Comparison of ENCODE assay signal across 24 cellular contexts in the genomic region with DNA sequence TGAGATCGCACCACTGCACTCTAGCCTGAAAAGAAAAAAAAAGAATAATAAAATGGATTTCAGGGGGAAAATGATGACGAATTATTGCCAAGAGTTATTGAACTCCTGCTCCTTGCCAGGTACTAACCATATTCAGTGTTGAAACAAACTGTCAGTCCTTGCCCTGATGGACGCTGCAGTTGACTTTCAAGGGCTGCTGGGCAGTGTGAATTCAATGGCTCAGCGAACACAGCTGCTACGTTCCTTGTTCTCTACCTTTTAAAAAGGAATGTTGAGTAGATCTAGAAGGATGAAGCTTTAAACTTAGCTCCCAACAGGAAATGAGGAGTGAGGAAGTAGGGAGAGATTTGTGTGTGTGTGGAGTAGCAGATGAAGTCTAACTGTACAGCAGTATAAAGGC. TPM values are rescaled to one million over a fixed set of nuclear protein-coding genes. Genes with fewer than 3 reads are reported as not detected.
A peak's percentile ranks its signal among the peaks of the same experiment; 100 is the strongest.
DNase-seq lines count a peak whose midpoint lies in the region; ATAC-seq and TF ChIP-seq lines count a peak whose summit lies in the region.
"Had no signal": no experiment of that assay in that cellular context is flagged by ENCODE, and none has a peak within 500 bp of the region (broad histone marks: within the 10 kb centered on the region; RNA-seq: fewer than 3 reads in every experiment).

No MANE protein-coding gene starts in this region.

- no peak overlapping the region for H3K4me3 Mint-ChIP-seq in neural progenitor cell
- H3K4me3 Mint-ChIP-seq: activated CD4-positive, alpha-beta memory T cell treated with anti-CD3 and anti-CD28 coated beads for 36 hours; activated T-cell treated with anti-CD3 and anti-CD28 coated beads, Interleukin-2, amount 50 U/mL, for 72 hours had no signal

- intact Hi-C loops in heart left ventricle (cut with DNase I) = loop anchor here in 1 of 10 donors (5.0 kb wide), 1 partner anchor 37 kb away; no protein-coding TSS in a partner anchor
- intact Hi-C loops in left cardiac atrium (cut with DNase I) = no loop called here
- intact Hi-C loops in upper lobe of right lung (cut with DNase I) = no loop called here

- H3K4me1 Mint-ChIP-seq in neural progenitor cell = peaks cover 9% of the 10 kb centered on the region
- H3K4me1 Mint-ChIP-seq: CD4-positive, CD25-positive, alpha-beta regulatory T cell had no signal

- H3K9me3 ChIP-seq in heart left ventricle = no peaks in the 10 kb centered on the region
- no peaks in the 10 kb centered on the region for H3K9me3 ChIP-seq in neural progenitor cell (ENCODE audit: low read depth)
- no peaks in the 10 kb centered on the region for H3K9me3 ChIP-seq in upper lobe of right lung
- H3K9me3 ChIP-seq: gastroesophageal sphincter, ovary, right lobe of liver, SJCRH30 had no signal

- no peak for TF ChIP-seq POLR2A in heart left ventricle (IDR thresholded peaks at IDR 0.05)

- H3F3A ChIP-seq in neural progenitor cell (ENCODE audit: low read depth) = no peaks in the 10 kb centered on the region

- 66 to 80% (median 77%) methylated on average over 5 of the region's 5 CpGs for WGBS in heart left ventricle, 4 donors

- no peaks in the 10 kb centered on the region for H4K20me1 ChIP-seq in neural progenitor cell (ENCODE audit: low read depth)

- no peaks in the 10 kb centered on the region for H3K79me2 ChIP-seq in neural progenitor cell (ENCODE audit: low read depth)

- no peak for ATAC-seq in heart left ventricle
- ATAC-seq in left cardiac atrium = no peak
- ATAC-seq in upper lobe of right lung = no peak
- no peak for ATAC-seq in GM19351 (IDR thresholded peaks at IDR 0.05; ENCODE audit: unreplicated experiment)
- ATAC-seq: activated T-cell treated with anti-CD3 and anti-CD28 coated beads, Interleukin-2, amount 50 U/mL, for 72 hours; gastroesophageal sphincter; right lobe of liver had no signal

- peak overlapping the region; percentile 1 for H3K27ac Mint-ChIP-seq in neural progenitor cell
- H3K27ac Mint-ChIP-seq: activated CD4-positive, alpha-beta memory T cell treated with anti-CD3 and anti-CD28 coated beads for 36 hours; activated T-cell treated with anti-CD3 and anti-CD28 coated beads, Interleukin-2, amount 50 U/mL, for 72 hours; CD4-positive, CD25-positive, alpha-beta regulatory T cell had no signal

- no peak overlapping the region for H3K4me2 ChIP-seq in neural progenitor cell

- DNase-seq in heart left ventricle = no peak
- no peak for DNase-seq in left cardiac atrium
- peak; percentile 22 for DNase-seq in epithelial cell of proximal tubule (ENCODE audit: low read depth)
- DNase-seq in neural progenitor cell (ENCODE audit: low spot score) = no peak
- DNase-seq in upper lobe of right lung = no peak
- no peak for DNase-seq in AG20443 (ENCODE audit: low spot score)
- no peak for DNase-seq in cerebellum (ENCODE audit: low spot score)
- DNase-seq: activated CD4-positive, alpha-beta memory T cell treated with anti-CD3 and anti-CD28 coated beads for 36 hours; activated CD4-positive, alpha-beta T cell treated with anti-CD3 and anti-CD28 coated beads for 1 hour; activated naive CD4-positive, alpha-beta T cell; activated T-cell treated with anti-CD3 and anti-CD28 coated beads, Interleukin-2, amount 50 U/mL, for 72 hours; CD4-positive, CD25-positive, alpha-beta regulatory T cell; cerebellar nuclear complex; NCI-H2107; NCI-H345; NCI-H748 treated with DMSO at 0.1 percent for 48 hours; ovary; right lobe of liver; SJCRH30; stimulated activated CD4-positive, alpha-beta T cell treated with anti-CD3 and anti-CD28 coated beads, Interleukin-4, amount 100 ng/mL, for 4 hours; SW 1271; trophoblast cell had no signal

- H3K27ac ChIP-seq in heart left ventricle (peak overlapping the region in 10 of 12 donors; percentile 60 to 95 (median 90)), neural progenitor cell (no peak overlapping the region), upper lobe of right lung (peak overlapping the region; percentile 72)
- H3K27ac ChIP-seq: ovary, SJCRH30 had no signal

- H3K4me1 ChIP-seq in heart left ventricle = peaks cover 0 to 100% (median 74%) of the 10 kb centered on the region in 12 donors
- peaks cover 13% of the 10 kb centered on the region for H3K4me1 ChIP-seq in neural progenitor cell
- peaks cover 59% of the 10 kb centered on the region for H3K4me1 ChIP-seq in upper lobe of right lung
- H3K4me1 ChIP-seq: right lobe of liver had no signal

- no peaks in the 10 kb centered on the region for H3K36me3 ChIP-seq in heart left ventricle
- no peaks in the 10 kb centered on the region for H3K36me3 ChIP-seq in neural progenitor cell
- H3K36me3 ChIP-seq in upper lobe of right lung = no peaks in the 10 kb centered on the region
- H3K36me3 ChIP-seq: gastroesophageal sphincter, ovary, right lobe of liver, SJCRH30 had no signal

- H3K4me3 ChIP-seq in heart left ventricle (no peak overlapping the region), epithelial cell of proximal tubule (ENCODE audit: low read depth, low read length) (no peak overlapping the region), neural progenitor cell (no peak overlapping the region), upper lobe of right lung (peak overlapping the region; percentile 39)
- H3K4me3 ChIP-seq: gastroesophageal sphincter, ovary, right lobe of liver, SJCRH30 had no signal

- TF ChIP-seq CTCF in heart left ventricle (IDR thresholded peaks at IDR 0.05) (no peak), epithelial cell of proximal tubule (conservative IDR thresholded peaks at IDR 0.05; ENCODE audit: low read depth, low read length) (no peak), neural progenitor cell (IDR thresholded peaks at IDR 0.05) (no peak), upper lobe of right lung (IDR thresholded peaks at IDR 0.05) (no peak)

- H3K27me3 Mint-ChIP-seq in neural progenitor cell (ENCODE audit: insufficient read depth, low read depth) = no peaks in the 10 kb centered on the region
- H3K27me3 Mint-ChIP-seq: CD4-positive, CD25-positive, alpha-beta regulatory T cell had no signal

- H3K9ac ChIP-seq in neural progenitor cell = no peak overlapping the region

- H3K27me3 ChIP-seq in heart left ventricle (no peaks in the 10 kb centered on the region), neural progenitor cell (no peaks in the 10 kb centered on the region), upper lobe of right lung (no peaks in the 10 kb centered on the region)
- H3K27me3 ChIP-seq: gastroesophageal sphincter, ovary, right lobe of liver, SJCRH30 had no signal

- no peaks in the 10 kb centered on the region for H3K9me3 Mint-ChIP-seq in neural progenitor cell
- H3K9me3 Mint-ChIP-seq: activated CD4-positive, alpha-beta memory T cell treated with anti-CD3 and anti-CD28 coated beads for 36 hours had no signal

- no peak overlapping the region for H2AFZ ChIP-seq in neural progenitor cell (replicated peaks)

- H3K36me3 Mint-ChIP-seq in neural progenitor cell = no peaks in the 10 kb centered on the region
- H3K36me3 Mint-ChIP-seq: activated CD4-positive, alpha-beta memory T cell treated with anti-CD3 and anti-CD28 coated beads for 36 hours; CD4-positive, CD25-positive, alpha-beta regulatory T cell had no signal

RNA-seq across cellular contexts. Expression of gene LIMCH1, which starts 2.7 kb away (rescaled TPM):
- total RNA-seq in heart left ventricle (100 to 1,000 TPM; 169 to 345 (median 247) TPM), left cardiac atrium (100 to 1,000 TPM; 168 to 200 TPM), epithelial cell of proximal tubule (8.3 and 15.5 TPM in 2 replicates), neural progenitor cell (ENCODE audit: low replicate concordance) (5.4 and 9.8 TPM in 2 replicates), upper lobe of right lung (369 TPM), cerebellum (50.8 TPM)
- polyA plus RNA-seq in heart left ventricle = 10 to 100 TPM; 50.9 to 54.0 TPM
- total RNA-seq: activated CD4-positive, alpha-beta memory T cell treated with anti-CD3 and anti-CD28 coated beads for 36 hours; activated T-cell treated with anti-CD3 and anti-CD28 coated beads, Interleukin-2, amount 50 U/mL, for 72 hours had no signal
- polyA plus RNA-seq: CD4-positive, CD25-positive, alpha-beta regulatory T cell had no signal
